In the genomic region with DNA sequence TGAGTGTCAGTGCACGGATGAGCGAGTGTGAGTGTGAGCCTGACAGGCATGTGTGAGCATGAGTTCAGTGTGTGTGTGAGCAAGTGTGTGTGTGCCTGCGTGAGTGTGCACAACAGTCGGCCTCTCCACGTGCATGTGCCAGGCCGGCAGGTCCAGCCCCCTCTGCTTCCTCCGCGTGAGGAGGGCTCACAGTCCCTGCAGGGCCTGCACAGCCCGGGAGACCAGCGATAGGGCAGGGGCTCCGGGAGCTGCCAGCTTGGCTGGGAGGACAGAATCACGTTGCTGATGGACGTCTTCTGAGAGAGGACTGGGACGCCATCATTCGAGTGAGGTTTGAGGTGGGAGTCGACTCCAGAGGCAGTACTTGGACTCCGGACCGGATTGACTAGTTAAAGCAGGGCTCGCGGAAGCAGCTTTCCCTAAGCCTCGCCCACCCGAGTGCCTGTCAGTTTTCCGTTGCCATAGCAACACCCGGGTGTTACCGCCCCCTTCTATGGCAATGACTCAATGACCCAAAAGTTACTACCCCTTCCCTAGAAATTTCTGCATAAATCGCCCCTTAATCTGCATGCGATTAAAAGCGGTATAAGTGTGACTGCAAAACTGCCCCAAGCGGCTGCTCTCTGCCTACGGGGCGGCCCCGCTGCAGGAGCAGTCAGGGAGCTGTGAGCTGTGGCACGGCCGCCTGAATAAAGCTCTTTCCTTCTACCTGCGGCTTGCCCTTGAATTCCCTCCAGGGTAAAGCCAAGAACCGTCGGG, we compare ENCODE assay signal across 8 cellular contexts. TPM values are rescaled to one million over a fixed set of nuclear protein-coding genes. Genes with fewer than 3 reads are reported as not detected.
DNase-seq lines count a peak whose midpoint lies in the region; ATAC-seq, FAIRE-seq and TF ChIP-seq lines count a peak whose summit lies in the region.

No MANE protein-coding gene starts in this region.

- H3K4me1 ChIP-seq in ovary (ENCODE audit: insufficient read depth) (no peaks in the 10 kb centered on the region), thoracic aorta (ENCODE audit: control insufficient read depth in 1 of 2, low read depth in 2 of 2) (peaks cover 0 to 4% of the 10 kb centered on the region in 2 donors)

- H3K27ac ChIP-seq in ovary (no peak overlapping the region), thoracic aorta (no peak overlapping the region)

- FAIRE-seq in H54 (lab: Jason Lieb, UNC): no peak

- POLR2A ChIA-PET in GM10248 (lab: Yijun Ruan, JAX): interaction anchor here (0.6 kb wide), 1 partner anchor 105 kb away, joined by 3 read pairs; no protein-coding TSS in a partner anchor

- TF ChIP-seq CTCF in GM10248 (IDR thresholded peaks at IDR 0.05; ENCODE audit: control extremely low read depth, extremely low read depth, low read depth, missing control alignments) (peak; percentile 11), HFFc6 (IDR thresholded peaks at IDR 0.05) (peak; percentile 11; the same call in 1 of the 2 replicates), ovary (IDR thresholded peaks at IDR 0.05) (no peak), thoracic aorta (IDR thresholded peaks at IDR 0.05) (no peak)

- H3K9me3 ChIP-seq in ovary: no peaks in the 10 kb centered on the region
- H3K9me3 ChIP-seq in thoracic aorta: no peaks in the 10 kb centered on the region

- H3K4me3 Mint-ChIP-seq in HFFc6: peak overlapping the region; percentile 95

- H3K9me3 Mint-ChIP-seq in HFFc6: no peaks in the 10 kb centered on the region

- intact Hi-C loops in Right ventricle myocardium inferior (cut with DNase I): no loop called here
- intact Hi-C loops in ovary (cut with DNase I): no loop called here

- DNase-seq in GM10248 (ENCODE audit: extremely low spot score) (peak; percentile 65), HFFc6 (peak; percentile 64), OCI-M1 (lab: John Stamatoyannopoulos, UW) (peak; percentile 51), Right ventricle myocardium inferior (ENCODE audit: missing footprints) (no peak), ovary (peak; percentile 51 to 79 (median 66)), thoracic aorta (ENCODE audit: low spot score) (no peak), H54 (ENCODE audit: insufficient read length, low spot score) (no peak)
- DNase-seq in activated naive CD4-positive, alpha-beta T cell treated with anti-CD3 and anti-CD28 coated beads, Interleukin-2, amount 50 U/mL, for 16 hours: peak; percentile 73

- no peak for TF ChIP-seq EP300 in ovary (IDR thresholded peaks at IDR 0.05)

- H3K27me3 Mint-ChIP-seq in HFFc6 (ENCODE audit: insufficient read depth): peaks cover 22% of the 10 kb centered on the region

- H3K36me3 ChIP-seq in ovary (no peaks in the 10 kb centered on the region), thoracic aorta (no peaks in the 10 kb centered on the region)

- H3K27me3 ChIP-seq in ovary (no peaks in the 10 kb centered on the region), thoracic aorta (replicated peaks; ENCODE audit: insufficient read depth) (no peaks in the 10 kb centered on the region)

- ATAC-seq in Right ventricle myocardium inferior (peak; percentile 57), thoracic aorta (ENCODE audit: insufficient number of reproducible peaks, low FRiP score, low read depth) (no peak)

- H3K27ac Mint-ChIP-seq in HFFc6: peak overlapping the region; percentile 16; the same call in 1 of the 2 replicates

- H3K4me3 ChIP-seq in ovary (peak overlapping the region; percentile 45), thoracic aorta (peak overlapping the region; percentile 66)

- 2 to 3% (median 3%) methylated on average over 37 of the region's 37 CpGs for WGBS in ovary, 3 donors

- H3K4me1 Mint-ChIP-seq in HFFc6 (ENCODE audit: low read depth): peaks cover 13% of the 10 kb centered on the region

- H3K36me3 Mint-ChIP-seq in HFFc6 (ENCODE audit: low read depth): no peaks in the 10 kb centered on the region; the same call in 1 of the 2 replicates

- TF ChIP-seq POLR2A in ovary (IDR thresholded peaks at IDR 0.05): no peak
- TF ChIP-seq POLR2A in H54 (IDR thresholded peaks at IDR 0.05; ENCODE audit: low read depth, low read length): no peak

- CTCF ChIA-PET in GM10248 (lab: Yijun Ruan, JAX): interaction anchor here (1.3 kb wide), 1 partner anchor 13 kb away, joined by 3 read pairs; no protein-coding TSS in a partner anchor

RNA-seq across cellular contexts. Expression of gene CFAP46, which starts 19.7 kb away (rescaled TPM):
- total RNA-seq in HFFc6 (2021; fragmentation: NEBNext Ultra II Directional; extraction: Animal tissue kit (Norgen Biotek cat#: 25700)): 1 to 10 TPM in 2 of 6 experiments, under 1 TPM in 3, not detected in 1; 0.31 to 1.4 (median 0.32) TPM
- 0.57 TPM for total RNA-seq in Right ventricle myocardium inferior
- total RNA-seq in ovary: 10 to 100 TPM in 1 of 7 donors, 1 to 10 TPM in 4, under 1 TPM in 1, not detected in 1; 0.56 to 22.4 (median 1.9) TPM
- polyA plus RNA-seq in ovary: under 1 TPM; 0.50 to 0.68 TPM
- not detected for total RNA-seq in thoracic aorta

Comparison
In these comparisons a context has a peak if more than half of its experiments do, and no peak if none do; other contexts are left out.
1. DNase-seq: peak in GM10248 (single experiment), HFFc6 (single experiment), OCI-M1 (single experiment), activated naive CD4-positive, alpha-beta T cell treated with anti-CD3 and anti-CD28 coated beads, Interleukin-2, amount 50 U/mL, for 16 hours (single experiment) and ovary (5 of 5); none in Right ventricle myocardium inferior (single experiment), thoracic aorta (single experiment) and H54 (single experiment).
2. CTCF ChIP-seq: peak in GM10248 (single experiment) and HFFc6 (single experiment); none in ovary (0 of 3) and thoracic aorta (single experiment).